8 cellular contexts compared by ENCODE assay signal in genomic region chr1:65254320-65255087, GRCh38. TPM values are rescaled to one million over a fixed set of nuclear protein-coding genes. Genes with fewer than 3 reads are reported as not detected.
DNase-seq lines count a peak whose midpoint lies in the region; ATAC-seq and TF ChIP-seq lines count a peak whose summit lies in the region.

No MANE protein-coding gene starts in this region.

- no peaks in the 10 kb centered on the region; the same call in none of the 2 replicates for H3K4me1 ChIP-seq in Panc1 (ENCODE audit: control insufficient read depth, insufficient read depth, low read length)

- intact Hi-C loops in Panc1 (cut with micrococcal nuclease; ENCODE audit: unreplicated experiment): no loop called here

- in situ Hi-C loops in Panc1 (cut with HindIII; ENCODE audit: low pct_unique_long_range_greater_than_20kb, low sequenced_read_pairs): no loop called here

- H3K27ac Mint-ChIP-seq in nephron: peak overlapping the region in 2 of 3 experiments; percentile 63 to 66
- peak overlapping the region; percentile 84 for H3K27ac Mint-ChIP-seq in stimulated activated naive CD8-positive, alpha-beta T cell treated with anti-CD3 and anti-CD28 coated beads, Interleukin-15, Interleukin-2, amounts not matched to agents 100 ng/mL and 50 ng/mL, for 24 hours

- H3K9me3 Mint-ChIP-seq in nephron: no peaks in the 10 kb centered on the region
- no peaks in the 10 kb centered on the region for H3K9me3 Mint-ChIP-seq in stimulated activated naive CD8-positive, alpha-beta T cell treated with anti-CD3 and anti-CD28 coated beads, Interleukin-15, Interleukin-2, amounts not matched to agents 100 ng/mL and 50 ng/mL, for 24 hours

- POLR2A ChIA-PET in Panc1 (lab: Charles Lee): no interaction called here

- no TSS peak for BruUV-seq in Panc1 (replicated peaks; lab: Mats Ljungman, UMichigan)

- H3K4me3 ChIP-seq in Panc1 (ENCODE audit: low read depth in 2 of 2, low read length in 2 of 2): peak overlapping the region; percentile 64 to 68
- H3K4me3 ChIP-seq in fibroblast of mammary gland (ENCODE audit: control insufficient read depth, low read depth, low read length): peak overlapping the region; percentile 49

- H3K4me3 Mint-ChIP-seq in nephron: peak overlapping the region; percentile 87 to 95 (median 92)
- peak overlapping the region; percentile 91 for H3K4me3 Mint-ChIP-seq in stimulated activated naive CD8-positive, alpha-beta T cell treated with anti-CD3 and anti-CD28 coated beads, Interleukin-15, Interleukin-2, amounts not matched to agents 100 ng/mL and 50 ng/mL, for 24 hours

- no peaks in the 10 kb centered on the region for H3K9me3 ChIP-seq in Panc1 (ENCODE audit: control insufficient read depth, insufficient read depth, low read depth, low read length)

- H3K36me3 ChIP-seq in Panc1 (ENCODE audit: control insufficient read depth, insufficient read depth, low read length): no peaks in the 10 kb centered on the region

- ATAC-seq in GM21526 (IDR thresholded peaks at IDR 0.05; ENCODE audit: low FRiP score, unreplicated experiment): peak; percentile 97
- peak; percentile 97 for ATAC-seq in Panc1

- CTCF ChIA-PET in Panc1 (lab: Charles Lee): interaction anchor here (0.6 kb wide), 1 partner anchor 180 kb away, joined by 3 read pairs; no protein-coding TSS in a partner anchor

- DNase-seq in DMS53 (lab: John Stamatoyannopoulos, UW) (peak; percentile 98), HuH-7 (ENCODE audit: low spot score) (peak; percentile 82), Panc1 (ENCODE audit: low read depth, low spot score) (no peak), activated T-helper 1 cell treated with Interleukin-2 at 50 U/mL for 16 hours (ENCODE audit: low read depth) (peak; percentile 79), fibroblast of mammary gland (ENCODE audit: low read depth) (peak; percentile 41)

- H3K4me1 Mint-ChIP-seq in nephron: peaks cover 10% of the 10 kb centered on the region
- peaks cover 22% of the 10 kb centered on the region for H3K4me1 Mint-ChIP-seq in stimulated activated naive CD8-positive, alpha-beta T cell treated with anti-CD3 and anti-CD28 coated beads, Interleukin-15, Interleukin-2, amounts not matched to agents 100 ng/mL and 50 ng/mL, for 24 hours (ENCODE audit: low read depth)

- TF ChIP-seq CTCF in Panc1 (IDR thresholded peaks at IDR 0.05) (peak; percentile 51), fibroblast of mammary gland (conservative IDR thresholded peaks at IDR 0.05; ENCODE audit: control insufficient read depth, insufficient read depth, low read depth, low read length) (no peak), nephron (IDR thresholded peaks at IDR 0.05; ENCODE audit: unreplicated experiment in 3 of 3) (peak in 2 of 3 experiments; percentile 13 to 18)

- peak overlapping the region; percentile 56 for H3K27ac ChIP-seq in Panc1 (ENCODE audit: low read length)

- H3K27me3 Mint-ChIP-seq in nephron (ENCODE audit: low read depth): peaks cover 45% of the 10 kb centered on the region
- peaks cover 35% of the 10 kb centered on the region for H3K27me3 Mint-ChIP-seq in stimulated activated naive CD8-positive, alpha-beta T cell treated with anti-CD3 and anti-CD28 coated beads, Interleukin-15, Interleukin-2, amounts not matched to agents 100 ng/mL and 50 ng/mL, for 24 hours

- H3K36me3 Mint-ChIP-seq in nephron (ENCODE audit: low read depth): no peaks in the 10 kb centered on the region
- H3K36me3 Mint-ChIP-seq in stimulated activated naive CD8-positive, alpha-beta T cell treated with anti-CD3 and anti-CD28 coated beads, Interleukin-15, Interleukin-2, amounts not matched to agents 100 ng/mL and 50 ng/mL, for 24 hours (ENCODE audit: low read depth): no peaks in the 10 kb centered on the region

- H3K27me3 ChIP-seq in Panc1 (ENCODE audit: control insufficient read depth, insufficient read depth, low read length): no peaks in the 10 kb centered on the region; the same call in 1 of the 2 replicates

RNA-seq across cellular contexts. Expression of gene DNAJC6, which starts 54.8 kb away (rescaled TPM):
- total RNA-seq in Panc1 (2021; ENCODE audit: unreplicated experiment): 4.0 TPM
- polyA plus RNA-seq in Panc1 (2012; ENCODE audit: insufficient read length): 1.5 TPM
